ENCODE assay signal across 21 cellular contexts in the genomic region with DNA sequence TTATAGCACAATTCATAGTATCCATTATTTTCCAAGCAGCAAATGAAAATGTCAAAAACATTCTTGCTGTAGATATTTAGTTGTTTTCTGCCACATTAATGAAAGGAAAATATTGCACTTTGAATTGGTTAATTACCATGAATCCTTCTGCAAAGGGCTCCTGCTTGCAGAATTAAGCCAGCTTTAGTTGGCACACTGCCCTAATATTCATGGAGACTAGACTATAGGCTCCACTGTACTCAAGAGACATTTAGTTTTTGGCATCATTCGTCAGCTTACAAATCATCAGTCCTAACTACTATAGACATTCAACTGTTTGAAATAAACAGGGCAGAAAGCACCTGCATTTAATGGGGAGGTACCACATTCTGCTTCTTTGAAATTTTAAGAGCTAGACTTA.
DNase-seq lines count a peak whose midpoint lies in the region; FAIRE-seq and TF ChIP-seq lines count a peak whose summit lies in the region.
"Had no signal": no experiment of that assay in that cellular context is flagged by ENCODE, and none has a peak within 500 bp of the region (broad histone marks: within the 10 kb centered on the region; RNA-seq: fewer than 3 reads in every experiment).

No MANE protein-coding gene starts in this region.

- CTCF ChIA-PET in endothelial cell of umbilical vein (lab: Charles Lee): interaction anchor here (1.5 to 9.2 kb wide), 2 partner anchors 106 to 195 kb away, joined by 5 to 566 read pairs; no protein-coding TSS in a partner anchor

- H4K20me1 ChIP-seq in endothelial cell of umbilical vein (replicated peaks; ENCODE audit: control insufficient read depth, extremely low read depth, insufficient read depth, low read length): no peaks in the 10 kb centered on the region

- no peak overlapping the region for H2AFZ ChIP-seq in endothelial cell of umbilical vein (ENCODE audit: low read depth, low read length)

- TF ChIP-seq CTCF in endothelial cell of umbilical vein (IDR thresholded peaks at IDR 0.05; ENCODE audit: extremely low read depth in 1 of 2, insufficient read depth in 1 of 2, low read depth in 1 of 2, low read length in 2 of 2): no peak

- H3K9ac ChIP-seq in endothelial cell of umbilical vein (replicated peaks; ENCODE audit: extremely low read depth, insufficient read depth, low read length): no peak overlapping the region

- H3K27me3 ChIP-seq in endothelial cell of umbilical vein (ENCODE audit: control insufficient read depth in 2 of 2, insufficient read depth in 2 of 2, low read length in 2 of 2): no peaks in the 10 kb centered on the region
- H3K27me3 ChIP-seq: cardiac muscle cell, ovary, right atrium auricular region, uterus had no signal

- DNase-seq in DMS79 (lab: John Stamatoyannopoulos, UW) (peak; percentile 61), NCI-H1436 (lab: John Stamatoyannopoulos, UW) (peak; percentile 52), NCI-H69 (lab: John Stamatoyannopoulos, UW) (peak; percentile 90), endothelial cell of umbilical vein (ENCODE audit: low read depth, low spot score) (peak; percentile 8), ureter (ENCODE audit: low spot score) (no peak), A172 (ENCODE audit: low spot score) (no peak), GM12892 (ENCODE audit: insufficient read length) (no peak)
- DNase-seq: activated CD4-positive, alpha-beta T cell treated with anti-CD3 and anti-CD28 coated beads, Interleukin-2, amount 10 ng/mL, durations not matched to agents 7 days and 5 days; activated CD8-positive, alpha-beta memory T cell treated with anti-CD3 and anti-CD28 coated beads, Interleukin-2, amount 10 ng/mL, durations not matched to agents 7 days and 5 days; activated naive CD4-positive, alpha-beta T cell treated with anti-CD3 and anti-CD28 coated beads, Interleukin-2, amount 50 U/mL, for 16 hours; CD4-positive, CD25-positive, alpha-beta regulatory T cell; islet precursor cell; mucosa of descending colon; NCI-H1417 treated with DMSO at 0.1 percent for 48 hours; ovary; stimulated activated CD4-positive, alpha-beta T cell treated with anti-CD3 and anti-CD28 coated beads, Interleukin-2, amount 100 ng/mL, for 48 hours; uterus had no signal

- H3K9me1 ChIP-seq in endothelial cell of umbilical vein (replicated peaks; ENCODE audit: control insufficient read depth, extremely low read depth, insufficient read depth, low read length): no peaks in the 10 kb centered on the region

- no peak overlapping the region for H3K27ac ChIP-seq in endothelial cell of umbilical vein (ENCODE audit: insufficient read depth, low read depth, low read length)
- H3K27ac ChIP-seq: cardiac muscle cell, ovary, right atrium auricular region, RWPE1, uterus, VCaP had no signal

- BruUV-seq in endothelial cell of umbilical vein (replicated peaks; lab: Mats Ljungman, UMichigan): no TSS peak

- no peak overlapping the region for H3K4me2 ChIP-seq in endothelial cell of umbilical vein (ENCODE audit: insufficient read depth, low read length)

- dilution Hi-C loops in endothelial cell of umbilical vein (cut with MboI; ENCODE audit: extremely low pct_ligation_motif_present, low sequenced_read_pairs): no loop called here

- no peak for FAIRE-seq in endothelial cell of umbilical vein (lab: Jason Lieb, UNC)
- no peak for FAIRE-seq in GM12892 (lab: Jason Lieb, UNC)

- no peaks in the 10 kb centered on the region for H3K4me1 ChIP-seq in endothelial cell of umbilical vein (ENCODE audit: control insufficient read depth, extremely low read depth, insufficient read depth, low read length)
- H3K4me1 ChIP-seq: right atrium auricular region had no signal

- TF ChIP-seq POLR2A in endothelial cell of umbilical vein (IDR thresholded peaks at IDR 0.05; ENCODE audit: low read depth, low read length) (no peak), GM12892 (IDR thresholded peaks at IDR 0.05; ENCODE audit: low read depth, low read length) (no peak)

- no peaks in the 10 kb centered on the region for H3K79me2 ChIP-seq in endothelial cell of umbilical vein (ENCODE audit: control insufficient read depth, insufficient read depth, low read length)

- intact Hi-C loops in endothelial cell of umbilical vein (cut with micrococcal nuclease): no loop called here

- POLR2A ChIA-PET in endothelial cell of umbilical vein (lab: Charles Lee): no interaction called here

- H3K9me3 ChIP-seq in endothelial cell of umbilical vein (replicated peaks; ENCODE audit: control insufficient read depth, insufficient read depth, low read length): no peaks in the 10 kb centered on the region
- H3K9me3 ChIP-seq: mucosa of descending colon, ovary, right atrium auricular region, uterus had no signal

- no peaks in the 10 kb centered on the region for H3K36me3 ChIP-seq in endothelial cell of umbilical vein (ENCODE audit: control insufficient read depth in 2 of 2, extremely low read depth in 1 of 2, insufficient read depth in 2 of 2, low read length in 2 of 2)
- H3K36me3 ChIP-seq: cardiac muscle cell, ovary, right atrium auricular region, uterus had no signal

- no peak overlapping the region for H3K4me3 ChIP-seq in endothelial cell of umbilical vein (replicated peaks in 1 of 3; ENCODE audit: insufficient read depth in 1 of 3, low read depth in 1 of 3, low read length in 3 of 3)
- H3K4me3 ChIP-seq: cardiac muscle cell, mucosa of descending colon, ovary, right atrium auricular region, uterus had no signal

TF ChIP-seq in endothelial cell of umbilical vein, 7 proteins besides CTCF, POLR2A, EP300 and RAD21:
- no peak for TF ChIP-seq FOS (IDR thresholded peaks at IDR 0.05; ENCODE audit: borderline replicate concordance, insufficient read depth, low read length)
- TF ChIP-seq POLR2AphosphoS5 (IDR thresholded peaks at IDR 0.05; ENCODE audit: insufficient read depth, low read depth, low read length): no peak
- TF ChIP-seq, protein P1, sequence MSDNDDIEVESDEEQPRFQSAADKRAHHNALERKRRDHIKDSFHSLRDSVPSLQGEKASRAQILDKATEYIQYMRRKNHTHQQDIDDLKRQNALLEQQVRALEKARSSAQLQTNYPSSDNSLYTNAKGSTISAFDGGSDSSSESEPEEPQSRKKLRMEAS (IDR thresholded peaks at IDR 0.05; ENCODE audit: insufficient read depth, insufficient read length): no peak
- TF ChIP-seq MYC (IDR thresholded peaks at IDR 0.05; ENCODE audit: low read depth, low read length): no peak
- no peak for TF ChIP-seq EZH2 (IDR thresholded peaks at IDR 0.05; ENCODE audit: borderline replicate concordance, low read depth, low read length, severe bottlenecking)
- no peak for TF ChIP-seq JUN (IDR thresholded peaks at IDR 0.05; ENCODE audit: borderline replicate concordance, insufficient read depth, insufficient read length, low read depth)
- TF ChIP-seq GATA2 (IDR thresholded peaks at IDR 0.05; ENCODE audit: insufficient read depth, insufficient read length, low read depth, low read length): no peak

Comparison
In these comparisons a context has a peak if more than half of its experiments do, and no peak if none do; other contexts are left out.
1. DNase-seq: peak in DMS79 (single experiment), NCI-H1436 (single experiment), NCI-H69 (single experiment) and endothelial cell of umbilical vein (single experiment); none in ureter (single experiment), A172 (single experiment) and GM12892 (single experiment).